Comparison of ENCODE assay signal across 2 cellular contexts in genomic region chr21:42055425-42055824, GRCh38.
TF ChIP-seq lines count a peak whose summit lies in the region.

No MANE protein-coding gene starts in this region.

TF ChIP-seq in IMR-90, 13 proteins besides CTCF, POLR2A, EP300 and RAD21:
- no peak for TF ChIP-seq CEBPB (IDR thresholded peaks at IDR 0.05; ENCODE audit: low read depth, low read length)
- no peak for TF ChIP-seq NFE2L2 (IDR thresholded peaks at IDR 0.05; ENCODE audit: low read depth, low read length)
- no peak for TF ChIP-seq FOS (IDR thresholded peaks at IDR 0.05; ENCODE audit: low read depth, low read length)
- no peak for TF ChIP-seq MAZ (IDR thresholded peaks at IDR 0.05; ENCODE audit: borderline replicate concordance, low read depth, low read length)
- TF ChIP-seq USF2 (IDR thresholded peaks at IDR 0.05; ENCODE audit: low read depth, low read length), result no peak
- no peak for TF ChIP-seq RCOR1 (IDR thresholded peaks at IDR 0.05; ENCODE audit: insufficient replicate concordance, low read length)
- TF ChIP-seq ELK1 (IDR thresholded peaks at IDR 0.05; ENCODE audit: borderline replicate concordance, low read depth, low read length), result no peak
- no peak for TF ChIP-seq MXI1 (IDR thresholded peaks at IDR 0.05; ENCODE audit: borderline replicate concordance, low read depth, low read length)
- no peak for TF ChIP-seq RFX5 (IDR thresholded peaks at IDR 0.05; ENCODE audit: low read depth, low read length)
- TF ChIP-seq BHLHE40 (IDR thresholded peaks at IDR 0.05; ENCODE audit: low read depth, low read length), result no peak
- no peak for TF ChIP-seq CHD1 (IDR thresholded peaks at IDR 0.05; ENCODE audit: low read depth, low read length)
- no peak for TF ChIP-seq SMC3 (IDR thresholded peaks at IDR 0.05; ENCODE audit: low read depth, low read length)
- no peak for TF ChIP-seq MAFK (IDR thresholded peaks at IDR 0.05; ENCODE audit: low read depth, low read length)

TF ChIP-seq in H1, 55 proteins besides CTCF, POLR2A, EP300 and RAD21:
- no peak for TF ChIP-seq SP2 (IDR thresholded peaks at IDR 0.05; ENCODE audit: low read length)
- TF ChIP-seq CEBPB (IDR thresholded peaks at IDR 0.05; ENCODE audit: low read depth, low read length), result no peak
- no peak for TF ChIP-seq NANOG (IDR thresholded peaks at IDR 0.05; ENCODE audit: insufficient read depth, low read depth, low read length, poor library complexity, severe bottlenecking)
- TF ChIP-seq SP4 (IDR thresholded peaks at IDR 0.05; ENCODE audit: low read length), result no peak
- no peak for TF ChIP-seq FOSL1 (IDR thresholded peaks at IDR 0.05; ENCODE audit: insufficient read depth, low read depth, low read length)
- TF ChIP-seq ASH2L (IDR thresholded peaks at IDR 0.05; ENCODE audit: low read length), result no peak
- TF ChIP-seq TAF1 (IDR thresholded peaks at IDR 0.05; ENCODE audit: low read depth, low read length), result no peak
- TF ChIP-seq SIRT6 (IDR thresholded peaks at IDR 0.05; ENCODE audit: low read length), result no peak
- TF ChIP-seq CTBP2 (IDR thresholded peaks at IDR 0.05; ENCODE audit: borderline replicate concordance, insufficient read depth, insufficient read length, low read length), result no peak
TF ChIP-seq in H1: peak in this region for 0.
